Comparison of ENCODE assay signal across 14 cellular contexts in the genomic region with DNA sequence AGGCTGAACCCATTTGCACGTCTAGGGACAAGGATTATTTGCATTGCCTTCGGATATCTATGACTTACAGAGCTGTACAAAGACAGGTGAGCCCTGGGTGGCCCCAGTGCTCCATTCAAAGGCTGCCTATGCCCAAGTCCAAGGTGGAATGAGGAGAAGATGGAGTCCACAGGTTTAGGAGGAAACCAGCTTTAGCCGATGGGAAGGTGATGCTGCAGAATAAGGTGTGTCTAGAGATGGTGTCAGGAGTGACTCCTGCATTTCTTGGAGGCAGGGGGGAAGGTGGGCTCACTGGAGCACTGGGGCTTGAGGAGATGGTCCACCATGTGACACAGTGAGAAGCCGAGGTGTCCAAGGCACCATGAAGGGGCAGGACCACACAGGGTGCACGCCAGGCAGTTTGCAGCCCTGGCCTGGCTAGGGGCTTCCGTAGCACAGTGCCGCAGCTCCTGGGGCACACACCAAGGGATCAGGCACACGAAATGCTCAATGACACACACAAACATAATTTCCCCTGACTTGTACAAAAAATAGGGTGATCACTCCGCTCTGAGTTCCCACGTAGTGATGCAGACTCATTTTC. TPM values are rescaled to one million over a fixed set of nuclear protein-coding genes. Genes with fewer than 3 reads are reported as not detected.
A peak's percentile ranks its signal among the peaks of the same experiment; 100 is the strongest.
DNase-seq lines count a peak whose midpoint lies in the region; ATAC-seq and TF ChIP-seq lines count a peak whose summit lies in the region.
"Had no signal": no experiment of that assay in that cellular context is flagged by ENCODE, and none has a peak within 500 bp of the region (broad histone marks: within the 10 kb centered on the region; RNA-seq: fewer than 3 reads in every experiment).

No MANE protein-coding gene starts in this region.

- CTCF ChIA-PET in CD8-positive, alpha-beta T cell (lab: Charles Lee): interaction anchor here (1.0 to 1.3 kb wide), 4 partner anchors 10 to 57 kb away, joined by 3 to 4 read pairs (median 3); no protein-coding TSS in a partner anchor

- no peaks in the 10 kb centered on the region for H3K27me3 Mint-ChIP-seq in CD8-positive, alpha-beta T cell (ENCODE audit: low read depth)
- no peaks in the 10 kb centered on the region for H3K27me3 Mint-ChIP-seq in IgD-negative memory B cell
- no peaks in the 10 kb centered on the region for H3K27me3 Mint-ChIP-seq in activated T-helper 2 cell treated with anti-CD3 and anti-CD28 coated beads, Interferon-gamma antibody, Interleukin-2, Interleukin-4, amounts not matched to agents 10 μg/mL and 5 μg/mL and 100 μg/mL, durations not matched to agents 14 hours and 24 hours and 36 hours (ENCODE audit: low read depth)
- H3K27me3 Mint-ChIP-seq in natural killer cell treated with Interleukin-12 subunit alpha and Interleukin-12 subunit beta and Interleukin-15 and Interleukin-18, amount 100 ng/mL, for 72 hours: no peaks in the 10 kb centered on the region
- no peaks in the 10 kb centered on the region for H3K27me3 Mint-ChIP-seq in glutamatergic neuron (ENCODE audit: unreplicated experiment)

- peaks cover 70% of the 10 kb centered on the region for H3K36me3 Mint-ChIP-seq in CD8-positive, alpha-beta T cell
- no peaks in the 10 kb centered on the region for H3K36me3 Mint-ChIP-seq in IgD-negative memory B cell
- H3K36me3 Mint-ChIP-seq in activated T-helper 2 cell treated with anti-CD3 and anti-CD28 coated beads, Interferon-gamma antibody, Interleukin-2, Interleukin-4, amounts not matched to agents 10 μg/mL and 5 μg/mL and 100 μg/mL, durations not matched to agents 14 hours and 24 hours and 36 hours (ENCODE audit: low read depth): peaks cover 87% of the 10 kb centered on the region
- peaks cover 9% of the 10 kb centered on the region for H3K36me3 Mint-ChIP-seq in natural killer cell treated with Interleukin-12 subunit alpha and Interleukin-12 subunit beta and Interleukin-15 and Interleukin-18, amount 100 ng/mL, for 72 hours
- no peaks in the 10 kb centered on the region for H3K36me3 Mint-ChIP-seq in glutamatergic neuron (ENCODE audit: unreplicated experiment)

- TF ChIP-seq POLR2A in uterus (IDR thresholded peaks at IDR 0.05): no peak

- no peaks in the 10 kb centered on the region for H3K27me3 ChIP-seq in CD8-positive, alpha-beta T cell (ENCODE audit: insufficient read depth, low read length)
- H3K27me3 ChIP-seq in uterus: no peaks in the 10 kb centered on the region
- H3K27me3 ChIP-seq: right atrium auricular region had no signal

- POLR2A ChIA-PET in CD8-positive, alpha-beta T cell (lab: Charles Lee): interaction anchor here (0.7 to 1.5 kb wide), 2 partner anchors 16 to 34 kb away, joined by 3 read pairs; no protein-coding TSS in a partner anchor

- peak overlapping the region; percentile 81 for H3K4me3 Mint-ChIP-seq in CD8-positive, alpha-beta T cell
- H3K4me3 Mint-ChIP-seq in IgD-negative memory B cell: peak overlapping the region in 3 of 4 donors; percentile 22 to 93 (median 81)
- H3K4me3 Mint-ChIP-seq in activated T-helper 2 cell treated with anti-CD3 and anti-CD28 coated beads, Interferon-gamma antibody, Interleukin-2, Interleukin-4, amounts not matched to agents 10 μg/mL and 5 μg/mL and 100 μg/mL, durations not matched to agents 14 hours and 24 hours and 36 hours (ENCODE audit: low read depth): peak overlapping the region; percentile 37
- H3K4me3 Mint-ChIP-seq in natural killer cell treated with Interleukin-12 subunit alpha and Interleukin-12 subunit beta and Interleukin-15 and Interleukin-18, amount 100 ng/mL, for 72 hours: peak overlapping the region; percentile 78
- no peak overlapping the region for H3K4me3 Mint-ChIP-seq in glutamatergic neuron (ENCODE audit: unreplicated experiment)

- no peaks in the 10 kb centered on the region for H3K9me3 ChIP-seq in CD8-positive, alpha-beta T cell (ENCODE audit: low read length)
- H3K9me3 ChIP-seq in uterus: no peaks in the 10 kb centered on the region
- H3K9me3 ChIP-seq: left ventricle myocardium inferior, right atrium auricular region had no signal

- DNase-seq in CD8-positive, alpha-beta T cell: no peak
- no peak for DNase-seq in activated T-helper 2 cell treated with anti-CD3 and anti-CD28 coated beads, Interferon-gamma antibody, Interleukin-2, Interleukin-4, amounts not matched to agents 10 μg/mL and 5 μg/mL and 100 μg/mL, durations not matched to agents 14 hours and 24 hours and 36 hours (ENCODE audit: low spot score)
- DNase-seq in natural killer cell treated with Interleukin-12 subunit alpha and Interleukin-12 subunit beta and Interleukin-15 and Interleukin-18, amount 100 ng/mL, for 72 hours (ENCODE audit: low spot score): no peak
- DNase-seq in SK-N-DZ (ENCODE audit: low spot score): no peak
- no peak for DNase-seq in uterus
- DNase-seq in glutamatergic neuron: no peak
- DNase-seq in central memory CD4-positive, alpha-beta T cell: no peak
- DNase-seq: anterior cingulate cortex, cortex of kidney, left ventricle myocardium inferior, NCI-H1048, NCI-H446 treated with DMSO at 0.1 percent for 48 hours had no signal

- intact Hi-C loops in CD8-positive, alpha-beta T cell (cut with DNase I, micrococcal nuclease): loop anchor here (2.0 to 5.0 kb wide), 3 partner anchors 13 to 71 kb away; no protein-coding TSS in a partner anchor
- intact Hi-C loops in activated T-helper 2 cell treated with anti-CD3 and anti-CD28 coated beads, Interferon-gamma antibody, Interleukin-2, Interleukin-4, amounts not matched to agents 10 μg/mL and 5 μg/mL and 100 μg/mL, durations not matched to agents 14 hours and 24 hours and 36 hours (cut with micrococcal nuclease): loop anchor here (2.0 to 10.0 kb wide), 5 partner anchors 25 to 279 kb away; partner anchors contain the start of gene SECISBP2
- intact Hi-C loops in uterus (cut with DNase I; ENCODE audit: low total_unique reads): no loop called here

- no peak for TF ChIP-seq CTCF in CD8-positive, alpha-beta T cell (IDR thresholded peaks at IDR 0.05)
- TF ChIP-seq CTCF in uterus (IDR thresholded peaks at IDR 0.05): no peak
- TF ChIP-seq CTCF in glutamatergic neuron (IDR thresholded peaks at IDR 0.05; ENCODE audit: partially characterized antibody, unreplicated experiment): no peak

- no peak overlapping the region for H3K4me3 ChIP-seq in CD8-positive, alpha-beta T cell (ENCODE audit: low read depth, low read length)
- no peak overlapping the region for H3K4me3 ChIP-seq in uterus
- H3K4me3 ChIP-seq: left ventricle myocardium inferior, right atrium auricular region had no signal

- peak overlapping the region; percentile 99 for H3K27ac Mint-ChIP-seq in CD8-positive, alpha-beta T cell
- peak overlapping the region; percentile 67 to 84 (median 80) for H3K27ac Mint-ChIP-seq in IgD-negative memory B cell
- H3K27ac Mint-ChIP-seq in activated T-helper 2 cell treated with anti-CD3 and anti-CD28 coated beads, Interferon-gamma antibody, Interleukin-2, Interleukin-4, amounts not matched to agents 10 μg/mL and 5 μg/mL and 100 μg/mL, durations not matched to agents 14 hours and 24 hours and 36 hours: peak overlapping the region; percentile 99
- peak overlapping the region; percentile 86 to 95 for H3K27ac Mint-ChIP-seq in natural killer cell treated with Interleukin-12 subunit alpha and Interleukin-12 subunit beta and Interleukin-15 and Interleukin-18, amount 100 ng/mL, for 72 hours
- H3K27ac Mint-ChIP-seq in glutamatergic neuron (ENCODE audit: unreplicated experiment): no peak overlapping the region

- H3K36me3 ChIP-seq in CD8-positive, alpha-beta T cell (ENCODE audit: insufficient read depth, low read length): peaks cover 3% of the 10 kb centered on the region
- no peaks in the 10 kb centered on the region for H3K36me3 ChIP-seq in uterus
- H3K36me3 ChIP-seq: left ventricle myocardium inferior, right atrium auricular region had no signal

- no peak overlapping the region for H3K27ac ChIP-seq in CD8-positive, alpha-beta T cell (ENCODE audit: low read depth, low read length)
- no peak overlapping the region for H3K27ac ChIP-seq in uterus
- H3K27ac ChIP-seq: left ventricle myocardium inferior, right atrium auricular region had no signal

- H3K4me1 Mint-ChIP-seq in CD8-positive, alpha-beta T cell (ENCODE audit: low read depth): peaks cover 95% of the 10 kb centered on the region
- H3K4me1 Mint-ChIP-seq in IgD-negative memory B cell (peaks cover 64 to 86% (median 64%) of the 10 kb centered on the region in 3 donors), glutamatergic neuron (ENCODE audit: low read depth, unreplicated experiment) (peaks cover 70% of the 10 kb centered on the region)
- H3K4me1 Mint-ChIP-seq in activated T-helper 2 cell treated with anti-CD3 and anti-CD28 coated beads, Interferon-gamma antibody, Interleukin-2, Interleukin-4, amounts not matched to agents 10 μg/mL and 5 μg/mL and 100 μg/mL, durations not matched to agents 14 hours and 24 hours and 36 hours (ENCODE audit: low read depth): peaks cover 93% of the 10 kb centered on the region
- H3K4me1 Mint-ChIP-seq in natural killer cell treated with Interleukin-12 subunit alpha and Interleukin-12 subunit beta and Interleukin-15 and Interleukin-18, amount 100 ng/mL, for 72 hours (ENCODE audit: low read depth in 2 of 2): peaks cover 85 to 89% of the 10 kb centered on the region in 2 donors

- H3K4me1 ChIP-seq in CD8-positive, alpha-beta T cell (ENCODE audit: insufficient read depth, low read length): peaks cover 97% of the 10 kb centered on the region
- no peaks in the 10 kb centered on the region for H3K4me1 ChIP-seq in uterus
- H3K4me1 ChIP-seq: left ventricle myocardium inferior had no signal

- ATAC-seq in CD8-positive, alpha-beta T cell: no peak
- no peak for ATAC-seq in natural killer cell treated with Interleukin-12 subunit alpha and Interleukin-12 subunit beta and Interleukin-15 and Interleukin-18, amount 100 ng/mL, for 72 hours

- H3K9me3 Mint-ChIP-seq in CD8-positive, alpha-beta T cell: no peaks in the 10 kb centered on the region
- H3K9me3 Mint-ChIP-seq in IgD-negative memory B cell (no peaks in the 10 kb centered on the region), glutamatergic neuron (ENCODE audit: unreplicated experiment) (peaks cover 11% of the 10 kb centered on the region)
- no peaks in the 10 kb centered on the region for H3K9me3 Mint-ChIP-seq in activated T-helper 2 cell treated with anti-CD3 and anti-CD28 coated beads, Interferon-gamma antibody, Interleukin-2, Interleukin-4, amounts not matched to agents 10 μg/mL and 5 μg/mL and 100 μg/mL, durations not matched to agents 14 hours and 24 hours and 36 hours
- no peaks in the 10 kb centered on the region for H3K9me3 Mint-ChIP-seq in natural killer cell treated with Interleukin-12 subunit alpha and Interleukin-12 subunit beta and Interleukin-15 and Interleukin-18, amount 100 ng/mL, for 72 hours

RNA-seq across cellular contexts. Expression of gene SEMA4D, which starts 32.1 kb away (rescaled TPM):
- 100 to 1,000 TPM; 286 to 305 TPM for total RNA-seq in CD8-positive, alpha-beta T cell
- polyA plus RNA-seq in IgD-negative memory B cell: 35.3 TPM
- total RNA-seq in activated T-helper 2 cell treated with anti-CD3 and anti-CD28 coated beads, Interferon-gamma antibody, Interleukin-2, Interleukin-4, amounts not matched to agents 10 μg/mL and 5 μg/mL and 100 μg/mL, durations not matched to agents 14 hours and 24 hours and 36 hours: 317 and 330 TPM in 2 replicates
- 100 to 1,000 TPM; 169 to 237 TPM for total RNA-seq in natural killer cell treated with Interleukin-12 subunit alpha and Interleukin-12 subunit beta and Interleukin-15 and Interleukin-18, amount 100 ng/mL, for 72 hours
- 15.0 and 18.2 TPM in 2 replicates for polyA plus RNA-seq in SK-N-DZ (2014; cell fraction: cytosol; rRNA removed)
- 27.2 and 58.4 TPM in 2 replicates for polyA plus RNA-seq in SK-N-DZ (2014; cell fraction: nucleus; rRNA removed)
- total RNA-seq in uterus: 10 to 100 TPM in 2 of 4 donors, 1 to 10 TPM in 2; 1.5 to 27.8 (median 11.6) TPM
- 192 TPM for total RNA-seq in glutamatergic neuron (ENCODE audit: unreplicated experiment)
